In genomic region chr6:97215157-97215769, GRCh38 we compare ENCODE assay signal across 8 cellular contexts.
DNase-seq lines count a peak whose midpoint lies in the region; ATAC-seq and TF ChIP-seq lines count a peak whose summit lies in the region.

No MANE protein-coding gene starts in this region.

- CTCF ChIA-PET in IMR-90 (lab: Yijun Ruan, JAX) (interaction anchor here (0.6 to 2.5 kb wide), 20 partner anchors 8 to 225 kb away, joined by 3 to 17 read pairs (median 4); no protein-coding TSS in a partner anchor), WTC11 (lab: Charles Lee) (interaction anchor here (0.6 to 2.3 kb wide), 43 partner anchors 9 to 1121 kb away, joined by 3 to 20 read pairs (median 4); partner anchors contain the start of gene MMS22L)

- no peak overlapping the region for H2BK15ac ChIP-seq in IMR-90 (ENCODE audit: low read depth, low read length)

- no peak overlapping the region for H3K4me2 ChIP-seq in IMR-90 (ENCODE audit: low read depth, low read length)

- DNase-seq in DMS53 (lab: John Stamatoyannopoulos, UW) = peak; percentile 64
- peak; percentile 76 for DNase-seq in IMR-90
- DNase-seq in WTC11 (ENCODE audit: low spot score) = peak; percentile 34
- DNase-seq in hypothalamus (lab: John Stamatoyannopoulos, UW) = peak in 38 of 51 donors; percentile 1 to 72 (median 26)
- DNase-seq in tibial nerve (ENCODE audit: low spot score in 2 of 2) = peak in 1 of 2 donors; percentile 12
- DNase-seq in T1000 (lab: John Stamatoyannopoulos, UW) = no peak
- DNase-seq in activated naive CD4-positive, alpha-beta T cell treated with anti-CD3 and anti-CD28 coated beads, Interleukin-2, amount 50 U/mL, for 16 hours = no peak

- no peak overlapping the region for H2BK120ac ChIP-seq in IMR-90 (ENCODE audit: low read depth, low read length)

- no peaks in the 10 kb centered on the region; a peak in 1 of 4 replicates for H3K79me1 ChIP-seq in IMR-90 (ENCODE audit: low read depth in 1 of 2, low read length in 2 of 2)

- peak overlapping the region; percentile 28 for H2AFZ ChIP-seq in IMR-90 (replicated peaks; ENCODE audit: low read length, poor library complexity)

- no peak overlapping the region for H4K91ac ChIP-seq in IMR-90 (ENCODE audit: insufficient read depth, low read depth, low read length)

- H3K36me3 ChIP-seq in IMR-90 (ENCODE audit: control insufficient read depth, insufficient read depth, low read length) (no peaks in the 10 kb centered on the region), tibial nerve (peaks cover 0 to 5% (median 0%) of the 10 kb centered on the region in 3 donors)

- H3K18ac ChIP-seq in IMR-90 (ENCODE audit: low read depth, low read length) = no peak overlapping the region

- POLR2A ChIA-PET in IMR-90 (lab: Charles Lee; ENCODE audit: unreplicated experiment) (interaction anchor here (0.6 to 0.7 kb wide), 2 partner anchors 111 to 159 kb away, joined by 5 to 7 read pairs; no protein-coding TSS in a partner anchor), WTC11 (lab: Charles Lee) (interaction anchor here (0.5 kb wide), 1 partner anchor 9 kb away, joined by 3 read pairs; no protein-coding TSS in a partner anchor)

- H3K4ac ChIP-seq in IMR-90 (ENCODE audit: low read depth, low read length) = no peak overlapping the region

- peak; percentile 72 for TF ChIP-seq CTCF in IMR-90 (conservative IDR thresholded peaks at IDR 0.05; ENCODE audit: low read depth, low read length)
- TF ChIP-seq CTCF in WTC11 (IDR thresholded peaks at IDR 0.05) = no peak
- TF ChIP-seq CTCF in tibial nerve (IDR thresholded peaks at IDR 0.05) = peak in 3 of 5 experiments; percentile 9 to 37 (median 13)

- no peak overlapping the region for H2AK9ac ChIP-seq in IMR-90 (replicated peaks; ENCODE audit: low read depth, low read length, poor library complexity)

- no peaks in the 10 kb centered on the region for H3K27me3 Mint-ChIP-seq in WTC11 (ENCODE audit: low read depth)

- no peak overlapping the region for H2BK5ac ChIP-seq in IMR-90 (ENCODE audit: low read depth, low read length, poor library complexity, severe bottlenecking)

- H3K9me3 ChIP-seq in IMR-90 (ENCODE audit: control insufficient read depth, insufficient read depth, low read length) = no peaks in the 10 kb centered on the region
- H3K9me3 ChIP-seq in tibial nerve = no peaks in the 10 kb centered on the region

- TF ChIP-seq EP300 in tibial nerve (IDR thresholded peaks at IDR 0.05) = no peak

- WGBS in IMR-90 (ENCODE audit: extremely low coverage in 2 of 2, insufficient read length in 1 of 2), 2 experiments = 68% methylated on average over 4 of the region's 6 CpGs; no CpG with 5 or more reads in 1 of the 2 experiments
- 51 to 52% methylated on average over 6 of the region's 6 CpGs for WGBS in tibial nerve, 2 donors

- H3K4me3 ChIP-seq in IMR-90 (ENCODE audit: insufficient read depth, low read depth, low read length) (no peak overlapping the region), tibial nerve (no peak overlapping the region)

- H3K27me3 ChIP-seq in IMR-90 (ENCODE audit: control insufficient read depth, insufficient read depth, low read length) (no peaks in the 10 kb centered on the region), tibial nerve (no peaks in the 10 kb centered on the region)

- no peak overlapping the region for H3K9ac ChIP-seq in IMR-90 (ENCODE audit: low read depth, low read length)

- no peak overlapping the region for H4K8ac ChIP-seq in IMR-90 (ENCODE audit: low read depth in 2 of 2, low read length in 2 of 2)

- H3K27ac ChIP-seq in IMR-90 (ENCODE audit: insufficient read depth, low read length) = no peak overlapping the region
- H3K27ac ChIP-seq in tibial nerve = no peak overlapping the region

- no peaks in the 10 kb centered on the region; the same call in 1 of the 2 replicates for H3K9me1 ChIP-seq in IMR-90 (ENCODE audit: insufficient read depth, low read length)

- TF ChIP-seq POLR2A in IMR-90 (IDR thresholded peaks at IDR 0.05; ENCODE audit: low read depth, low read length) (no peak), tibial nerve (IDR thresholded peaks at IDR 0.05) (no peak)

- in situ Hi-C loops in IMR-90 (cut with MboI; ENCODE audit: low sequenced_read_pairs) = no loop called here

- no peaks in the 10 kb centered on the region for H4K20me1 ChIP-seq in IMR-90 (ENCODE audit: insufficient read depth, low read length)

- BruUV-seq in IMR-90 (replicated peaks; lab: Mats Ljungman, UMichigan) = no TSS peak

- H3K23ac ChIP-seq in IMR-90 (ENCODE audit: low read depth, low read length) = no peak overlapping the region

- H3K36me3 Mint-ChIP-seq in WTC11 = no peaks in the 10 kb centered on the region

- H3K27ac Mint-ChIP-seq in WTC11 = peak overlapping the region; percentile 37; the same call in 1 of the 2 replicates

- H3K14ac ChIP-seq in IMR-90 (replicated peaks; ENCODE audit: low read depth, low read length) = no peak overlapping the region

- intact Hi-C loops in IMR-90 (cut with micrococcal nuclease) = loop anchor here (1.0 kb wide), 1 partner anchor 179 kb away; no protein-coding TSS in a partner anchor

- H2AK5ac ChIP-seq in IMR-90 (ENCODE audit: low read depth, low read length) = no peak overlapping the region

- H3K4me1 ChIP-seq in IMR-90 (ENCODE audit: control insufficient read depth, insufficient read depth, low read length) (no peaks in the 10 kb centered on the region), tibial nerve (peaks cover 0 to 7% (median 0%) of the 10 kb centered on the region in 4 donors)

- ATAC-seq in IMR-90 (ENCODE audit: low read depth) = peak; percentile 97
- peak; percentile 92 for ATAC-seq in WTC11
- no peak for ATAC-seq in GM21526 (IDR thresholded peaks at IDR 0.05; ENCODE audit: low FRiP score, unreplicated experiment)

- no peak overlapping the region for H3K56ac ChIP-seq in IMR-90 (ENCODE audit: extremely low read depth, insufficient read depth, low read length)

- TF ChIP-seq RAD21 in IMR-90 (IDR thresholded peaks at IDR 0.05; ENCODE audit: low read length) = peak; percentile 81

- peaks cover 6% of the 10 kb centered on the region; the same call in 1 of the 2 replicates for H3K4me1 Mint-ChIP-seq in WTC11

- no peak overlapping the region for H3K4me3 Mint-ChIP-seq in WTC11

- no peak overlapping the region for H2BK20ac ChIP-seq in IMR-90 (ENCODE audit: low read depth, low read length)

- no peak overlapping the region for H4K5ac ChIP-seq in IMR-90 (ENCODE audit: low read depth, low read length)

- dilution Hi-C loops in IMR-90 (cut with HindIII; ENCODE audit: low sequenced_read_pairs, unreplicated experiment) = no loop called here

- H3K9me3 Mint-ChIP-seq in WTC11 = no peaks in the 10 kb centered on the region

TF ChIP-seq in IMR-90, 13 proteins besides CTCF, POLR2A, EP300 and RAD21:
- TF ChIP-seq BHLHE40 (IDR thresholded peaks at IDR 0.05; ENCODE audit: low read depth, low read length) (no peak), SMC3 (IDR thresholded peaks at IDR 0.05; ENCODE audit: low read depth, low read length) (peak; percentile 70), RFX5 (IDR thresholded peaks at IDR 0.05; ENCODE audit: low read depth, low read length) (no peak), CHD1 (IDR thresholded peaks at IDR 0.05; ENCODE audit: low read depth, low read length) (no peak), USF2 (IDR thresholded peaks at IDR 0.05; ENCODE audit: low read depth, low read length) (no peak), CEBPB (IDR thresholded peaks at IDR 0.05; ENCODE audit: low read depth, low read length) (peak; percentile 10; the same call in 1 of the 2 replicates)

TF ChIP-seq in WTC11, 78 proteins besides CTCF, POLR2A, EP300 and RAD21 (continues in another document):
- TF ChIP-seq ZNF317 (CRISPR knock-in tag; IDR thresholded peaks at IDR 0.05; ENCODE audit: borderline replicate concordance, low read depth) = no peak
- no peak for TF ChIP-seq ARID4B (CRISPR knock-in tag; IDR thresholded peaks at IDR 0.05; ENCODE audit: borderline replicate concordance)
- no peak for TF ChIP-seq E2F1 (CRISPR knock-in tag; IDR thresholded peaks at IDR 0.05)
- TF ChIP-seq IRF2 (CRISPR knock-in tag; IDR thresholded peaks at IDR 0.05; ENCODE audit: borderline replicate concordance, low read depth) = no peak
- TF ChIP-seq ZNF416 (CRISPR knock-in tag; IDR thresholded peaks at IDR 0.05) = no peak
- TF ChIP-seq RORB (CRISPR knock-in tag; IDR thresholded peaks at IDR 0.05) = no peak
- no peak for TF ChIP-seq MYBL2 (CRISPR knock-in tag; IDR thresholded peaks at IDR 0.05)

Comparison
In these comparisons a context has a peak if more than half of its experiments do, and no peak if none do; other contexts are left out.
1. DNase-seq: peak in DMS53 (single experiment), IMR-90 (single experiment), WTC11 (single experiment) and hypothalamus (38 of 51); none in T1000 (single experiment) and activated naive CD4-positive, alpha-beta T cell treated with anti-CD3 and anti-CD28 coated beads, Interleukin-2, amount 50 U/mL, for 16 hours (single experiment).